Comparison of ENCODE assay signal across 23 cellular contexts in genomic region chr2:63432373-63432772, GRCh38.
DNase-seq lines count a peak whose midpoint lies in the region; ATAC-seq and TF ChIP-seq lines count a peak whose summit lies in the region.
"Had no signal": no experiment of that assay in that cellular context is flagged by ENCODE, and none has a peak within 500 bp of the region (broad histone marks: within the 10 kb centered on the region; RNA-seq: fewer than 3 reads in every experiment).

No MANE protein-coding gene starts in this region.

- no peak overlapping the region for H3K4me2 ChIP-seq in GM23248 (ENCODE audit: unreplicated experiment)
- H3K4me2 ChIP-seq in PC-3 (ENCODE audit: low read length): no peak overlapping the region

- intact Hi-C loops in PC-3 (cut with micrococcal nuclease) (no loop called here), posterior cingulate gyrus (cut with DNase I) (no loop called here)

- H3K79me2 ChIP-seq in GM23248 (ENCODE audit: insufficient read depth) (no peaks in the 10 kb centered on the region), PC-3 (ENCODE audit: low read length) (no peaks in the 10 kb centered on the region)

- H3K9me2 ChIP-seq in GM23248 (ENCODE audit: insufficient read depth): no peaks in the 10 kb centered on the region
- no peaks in the 10 kb centered on the region for H3K9me2 ChIP-seq in PC-3 (replicated peaks; ENCODE audit: low read length)

- no peak overlapping the region for H3K4me3 ChIP-seq in GM23248
- H3K4me3 ChIP-seq in PC-3 (ENCODE audit: low read length): no peak overlapping the region
- H3K4me3 ChIP-seq: gastrocnemius medialis, psoas muscle, SJSA1, thoracic aorta had no signal

- H4K20me1 ChIP-seq in GM23248 (ENCODE audit: insufficient read depth) (no peaks in the 10 kb centered on the region), PC-3 (ENCODE audit: low read length) (no peaks in the 10 kb centered on the region)

- peak; percentile 19 for DNase-seq in GM23248
- peak; percentile 19 for DNase-seq in PC-3
- DNase-seq in dermis blood vessel endothelial cell: peak; percentile 62
- DNase-seq in iris pigment epithelial cell (ENCODE audit: low read depth): peak; percentile 85
- no peak for DNase-seq in NCI-H526 (lab: John Stamatoyannopoulos, UW)
- no peak for DNase-seq in NCI-H345 (lab: John Stamatoyannopoulos, UW)
- no peak for DNase-seq in posterior cingulate gyrus
- DNase-seq in GF-D8 (lab: John Stamatoyannopoulos, UW): no peak
- DNase-seq: activated CD8-positive, alpha-beta T cell treated with anti-CD3 and anti-CD28 coated beads for 36 hours; Caco-2; cerebellar nuclear complex; gastrocnemius medialis; hippocampal formation; left colon; NCI-H1105; NCI-H187 treated with DMSO at 0.1 percent for 48 hours; NCI-H524 treated with DMSO at 0.1 percent for 48 hours; psoas muscle; stimulated activated naive CD4-positive, alpha-beta T cell treated with Interleukin-2 at 50 U/mL for 16 hours had no signal

- H3K9ac ChIP-seq in GM23248 (no peak overlapping the region), PC-3 (ENCODE audit: low read length) (no peak overlapping the region)

- H3K27ac ChIP-seq in GM23248 (no peak overlapping the region), PC-3 (ENCODE audit: low read length) (no peak overlapping the region)
- H3K27ac ChIP-seq: C4-2B, gastrocnemius medialis, neutrophil, psoas muscle, SJSA1, thoracic aorta had no signal

- H3K9me3 ChIP-seq in GM23248 (ENCODE audit: low read depth) (no peaks in the 10 kb centered on the region), PC-3 (ENCODE audit: low read length) (no peaks in the 10 kb centered on the region)
- H3K9me3 ChIP-seq: Caco-2, gastrocnemius medialis, neutrophil, psoas muscle, SJSA1, thoracic aorta had no signal

- H3K36me3 ChIP-seq in GM23248 (ENCODE audit: low read depth) (no peaks in the 10 kb centered on the region), PC-3 (ENCODE audit: low read depth, low read length) (no peaks in the 10 kb centered on the region)
- H3K36me3 ChIP-seq: neutrophil, SJSA1, thoracic aorta had no signal

- H2AFZ ChIP-seq in GM23248: no peak overlapping the region
- no peak overlapping the region for H2AFZ ChIP-seq in PC-3 (ENCODE audit: low read length)

- H3K4me1 ChIP-seq in GM23248 (ENCODE audit: insufficient read depth) (no peaks in the 10 kb centered on the region), PC-3 (ENCODE audit: insufficient read depth, low read length) (no peaks in the 10 kb centered on the region)
- H3K4me1 ChIP-seq: Caco-2, gastrocnemius medialis, psoas muscle, SJSA1 had no signal

- H3F3A ChIP-seq in GM23248 (ENCODE audit: insufficient read depth) (no peaks in the 10 kb centered on the region), PC-3 (ENCODE audit: low read length, unreplicated experiment) (no peaks in the 10 kb centered on the region)

- BruUV-seq in PC-3 (replicated peaks; lab: Mats Ljungman, UMichigan): no TSS peak

- no peak for ATAC-seq in PC-3
- ATAC-seq: activated CD8-positive, alpha-beta T cell treated with anti-CD3 and anti-CD28 coated beads for 36 hours; gastrocnemius medialis; left colon; psoas muscle had no signal

- CTCF ChIA-PET in PC-3 (lab: Charles Lee): no interaction called here

- no peaks in the 10 kb centered on the region for H3K27me3 ChIP-seq in GM23248 (replicated peaks; ENCODE audit: insufficient read depth)
- H3K27me3 ChIP-seq in PC-3 (ENCODE audit: low read length): no peaks in the 10 kb centered on the region
- H3K27me3 ChIP-seq: gastrocnemius medialis, neutrophil, SJSA1 had no signal

- POLR2A ChIA-PET in PC-3 (lab: Charles Lee; ENCODE audit: unreplicated experiment): no interaction called here

- TF ChIP-seq CTCF in PC-3 (conservative IDR thresholded peaks at IDR 0.05; ENCODE audit: low read depth, low read length): no peak

- in situ Hi-C loops in GM23248 (cut with MboI): no loop called here

Comparison
In these comparisons a context has a peak if more than half of its experiments do, and no peak if none do; other contexts are left out.
1. DNase-seq: peak in GM23248 (single experiment), PC-3 (single experiment), dermis blood vessel endothelial cell (single experiment) and iris pigment epithelial cell (single experiment); none in NCI-H526 (0 of 2), NCI-H345 (single experiment), posterior cingulate gyrus (0 of 10) and GF-D8 (single experiment).